ENCODE assay signal across 8 cellular contexts in genomic region chr15:88894348-88894818, GRCh38. TPM values are rescaled to one million over a fixed set of nuclear protein-coding genes. Genes with fewer than 3 reads are reported as not detected.
A peak's percentile ranks its signal among the peaks of the same experiment; 100 is the strongest.
DNase-seq lines count a peak whose midpoint lies in the region; ATAC-seq and TF ChIP-seq lines count a peak whose summit lies in the region.

No MANE protein-coding gene starts in this region.

- H3K9me3 ChIP-seq in SJCRH30 (replicated peaks), result no peaks in the 10 kb centered on the region

- TF ChIP-seq CTCF in C4-2B (conservative IDR thresholded peaks at IDR 0.05) (peak; percentile 89), fibroblast of villous mesenchyme (IDR thresholded peaks at IDR 0.05; ENCODE audit: insufficient read depth, low read depth, low read length) (peak; percentile 70)

- peaks cover 10% of the 10 kb centered on the region for H3K4me1 ChIP-seq in SJCRH30

- H3K27me3 ChIP-seq in SJCRH30, result peaks cover 9% of the 10 kb centered on the region; the same call in 1 of the 2 replicates

- H3K27ac ChIP-seq in C4-2B (no peak overlapping the region), SJCRH30 (no peak overlapping the region)

- H3K4me3 ChIP-seq in fibroblast of villous mesenchyme (ENCODE audit: low read depth, low read length) (peak overlapping the region; percentile 58), SJCRH30 (no peak overlapping the region)

- H3K36me3 ChIP-seq in SJCRH30, result no peaks in the 10 kb centered on the region

- DNase-seq in NCI-H526 treated with DMSO at 0.1 percent for 48 hours (lab: John Stamatoyannopoulos, UW), result peak; percentile 66
- peak; percentile 92 to 93 for DNase-seq in activated T-cell treated with anti-CD3 and anti-CD28 coated beads, Interleukin-2, amount 50 U/mL, for 48 hours
- DNase-seq in fibroblast of villous mesenchyme (ENCODE audit: low read depth), result peak; percentile 47
- DNase-seq in retina, result peak; percentile 69
- DNase-seq in AML-193 (lab: John Stamatoyannopoulos, UW), result no peak
- DNase-seq in SJCRH30, result no peak

- ATAC-seq in GM21717 (IDR thresholded peaks at IDR 0.05; ENCODE audit: unreplicated experiment), result peak; percentile 60

RNA-seq across cellular contexts. Expression of gene HAPLN3, which starts 1.0 kb away (rescaled TPM):
- total RNA-seq in fibroblast of villous mesenchyme, result 5.2 and 8.1 TPM in 2 replicates
- total RNA-seq in SJCRH30 (2014; rRNA removed; shearing (Covaris generic)), result 2.5 and 2.8 TPM in 2 replicates

RNA-seq across cellular contexts. Expression of gene MFGE8, which starts 18.8 kb away (rescaled TPM):
- total RNA-seq in fibroblast of villous mesenchyme, result 158 and 168 TPM in 2 replicates
- total RNA-seq in SJCRH30 (2014; rRNA removed; shearing (Covaris generic)), result 60.9 and 69.1 TPM in 2 replicates

Comparison
In these comparisons a context has a peak if more than half of its experiments do, and no peak if none do; other contexts are left out.
1. DNase-seq: peak in NCI-H526 treated with DMSO at 0.1 percent for 48 hours (single experiment), activated T-cell treated with anti-CD3 and anti-CD28 coated beads, Interleukin-2, amount 50 U/mL, for 48 hours (2 of 2), fibroblast of villous mesenchyme (single experiment) and retina (single experiment); none in AML-193 (0 of 2) and SJCRH30 (0 of 2).